ENCODE assay signal across 9 cellular contexts in the genomic region with DNA sequence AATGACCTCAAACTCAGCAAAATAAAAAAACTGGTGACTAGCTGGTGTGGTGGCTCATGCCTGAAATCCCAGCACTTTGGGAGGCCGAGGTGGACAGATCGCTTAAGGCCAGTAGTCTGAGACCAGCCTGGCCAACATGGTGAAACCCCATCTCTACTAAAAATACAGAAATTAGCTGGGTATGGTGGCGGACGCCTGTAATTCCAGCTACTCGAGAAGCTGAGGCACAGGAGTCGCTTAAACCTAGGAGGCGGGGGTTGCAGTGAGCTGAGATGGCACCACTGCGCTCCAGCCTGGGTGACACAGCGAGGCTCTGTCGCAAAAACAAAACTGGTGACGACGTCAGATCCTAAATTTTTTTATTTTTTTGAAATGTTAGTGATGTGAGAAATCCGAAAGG.
DNase-seq lines count a peak whose midpoint lies in the region; ATAC-seq and TF ChIP-seq lines count a peak whose summit lies in the region.
"Had no signal": no experiment of that assay in that cellular context is flagged by ENCODE, and none has a peak within 500 bp of the region (broad histone marks: within the 10 kb centered on the region; RNA-seq: fewer than 3 reads in every experiment).

No MANE protein-coding gene starts in this region.

- intact Hi-C loops in psoas muscle (cut with DNase I) = loop anchor here in 1 of 2 donors (2.0 kb wide), 1 partner anchor 96 kb away; no protein-coding TSS in a partner anchor

- H3K9me3 ChIP-seq in BLaER1 (no peaks in the 10 kb centered on the region), gastroesophageal sphincter (no peaks in the 10 kb centered on the region), psoas muscle (no peaks in the 10 kb centered on the region)

- H3K4me2 ChIP-seq in BLaER1 = peak overlapping the region; percentile 75

- CTCF ChIA-PET in RWPE1 (lab: Yijun Ruan, JAX) = interaction anchor here (0.8 kb wide), 1 partner anchor 96 kb away, joined by 3 read pairs; no protein-coding TSS in a partner anchor

- TF ChIP-seq EP300 in gastroesophageal sphincter (IDR thresholded peaks at IDR 0.05) = no peak

- ATAC-seq in gastroesophageal sphincter (no peak), psoas muscle (no peak), GM21390 (IDR thresholded peaks at IDR 0.05; ENCODE audit: unreplicated experiment) (no peak)
- ATAC-seq: GM12878 had no signal

- peaks cover 80% of the 10 kb centered on the region for H3K4me1 ChIP-seq in BLaER1
- peaks cover 0 to 68% (median 29%) of the 10 kb centered on the region in 3 donors for H3K4me1 ChIP-seq in gastroesophageal sphincter
- peaks cover 87% of the 10 kb centered on the region for H3K4me1 ChIP-seq in psoas muscle

- no peak for TF ChIP-seq POLR2A in gastroesophageal sphincter (IDR thresholded peaks at IDR 0.05)

- no peaks in the 10 kb centered on the region for H3K27me3 ChIP-seq in BLaER1
- no peaks in the 10 kb centered on the region for H3K27me3 ChIP-seq in gastroesophageal sphincter
- H3K27me3 ChIP-seq in psoas muscle (ENCODE audit: insufficient read depth in 3 of 3, low read length in 2 of 3) = no peaks in the 10 kb centered on the region

- peak overlapping the region; percentile 78 for H3K27ac ChIP-seq in BLaER1
- H3K27ac ChIP-seq in RWPE1 = peak overlapping the region; percentile 94
- peak overlapping the region in 3 of 4 donors; percentile 85 to 92 (median 88) for H3K27ac ChIP-seq in gastroesophageal sphincter
- peak overlapping the region; percentile 98 for H3K27ac ChIP-seq in psoas muscle

- WGBS in gastroesophageal sphincter (ENCODE audit: low coverage in 1 of 2), 2 donors = 85 to 88% methylated on average over 7 to 13 of the region's 13 CpGs
- 36 to 66% (median 45%) methylated on average over 13 of the region's 13 CpGs for WGBS in psoas muscle, 3 donors

- no peak for DNase-seq in RWPE1 (ENCODE audit: low spot score)
- DNase-seq in psoas muscle = peak in 1 of 2 donors; percentile 53
- DNase-seq in NCI-H2196 (lab: John Stamatoyannopoulos, UW; ENCODE audit: unreplicated experiment) = no peak
- DNase-seq in NCI-H2081 treated with DMSO at 0.1 percent for 48 hours (lab: John Stamatoyannopoulos, UW) = no peak
- DNase-seq in DMS79 (lab: John Stamatoyannopoulos, UW) = no peak

- no peak overlapping the region; the same call in 1 of the 2 replicates for H3K9ac ChIP-seq in BLaER1

- H3K36me3 ChIP-seq in BLaER1 = no peaks in the 10 kb centered on the region
- H3K36me3 ChIP-seq in gastroesophageal sphincter = no peaks in the 10 kb centered on the region
- no peaks in the 10 kb centered on the region for H3K36me3 ChIP-seq in psoas muscle (ENCODE audit: insufficient read depth in 1 of 2, low read depth in 1 of 2)

- no peaks in the 10 kb centered on the region for H4K20me1 ChIP-seq in BLaER1

- TF ChIP-seq CTCF in RWPE1 (conservative IDR thresholded peaks at IDR 0.05; ENCODE audit: low read depth) (no peak), gastroesophageal sphincter (IDR thresholded peaks at IDR 0.05) (no peak), psoas muscle (IDR thresholded peaks at IDR 0.05) (no peak)

- POLR2A ChIA-PET in RWPE1 (lab: Yijun Ruan, JAX; ENCODE audit: low non-redundant PET) = interaction anchor here (0.8 to 1.0 kb wide), 2 partner anchors 81 to 82 kb away, joined by 3 to 4 read pairs; a partner anchor contains a TSS

- H3K4me3 ChIP-seq in BLaER1 = no peak overlapping the region
- H3K4me3 ChIP-seq in gastroesophageal sphincter = no peak overlapping the region
- no peak overlapping the region for H3K4me3 ChIP-seq in psoas muscle
- H3K4me3 ChIP-seq: GM12878 had no signal
